Comparison of ENCODE assay signal across 1 cellular context in genomic region chr1:211580303-211580687, GRCh38.
TF ChIP-seq lines count a peak whose summit lies in the region.

No MANE protein-coding gene starts in this region.

TF ChIP-seq in H1, 55 proteins besides CTCF, POLR2A, EP300 and RAD21:
- TF ChIP-seq, protein P1, sequence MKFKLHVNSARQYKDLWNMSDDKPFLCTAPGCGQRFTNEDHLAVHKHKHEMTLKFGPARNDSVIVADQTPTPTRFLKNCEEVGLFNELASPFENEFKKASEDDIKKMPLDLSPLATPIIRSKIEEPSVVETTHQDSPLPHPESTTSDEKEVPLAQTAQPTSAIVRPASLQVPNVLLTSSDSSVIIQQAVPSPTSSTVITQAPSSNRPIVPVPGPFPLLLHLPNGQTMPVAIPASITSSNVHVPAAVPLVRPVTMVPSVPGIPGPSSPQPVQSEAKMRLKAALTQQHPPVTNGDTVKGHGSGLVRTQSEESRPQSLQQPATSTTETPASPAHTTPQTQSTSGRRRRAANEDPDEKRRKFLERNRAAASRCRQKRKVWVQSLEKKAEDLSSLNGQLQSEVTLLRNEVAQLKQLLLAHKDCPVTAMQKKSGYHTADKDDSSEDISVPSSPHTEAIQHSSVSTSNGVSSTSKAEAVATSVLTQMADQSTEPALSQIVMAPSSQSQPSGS (IDR thresholded peaks at IDR 0.05; ENCODE audit: low read length), result no peak
- no peak for TF ChIP-seq MAFK (IDR thresholded peaks at IDR 0.05; ENCODE audit: low read depth, low read length)
- no peak for TF ChIP-seq ASH2L (IDR thresholded peaks at IDR 0.05; ENCODE audit: low read length)
- TF ChIP-seq CHD2 (IDR thresholded peaks at IDR 0.05; ENCODE audit: low read length), result no peak
- TF ChIP-seq FOSL1 (IDR thresholded peaks at IDR 0.05; ENCODE audit: insufficient read depth, low read depth, low read length), result no peak
- no peak for TF ChIP-seq POLR2AphosphoS5 (IDR thresholded peaks at IDR 0.05; ENCODE audit: low read depth, low read length)
- TF ChIP-seq TAF7 (optimal IDR thresholded peaks at IDR 0.05; ENCODE audit: borderline replicate concordance, low read depth, low read length), result no peak
- TF ChIP-seq YY1 (IDR thresholded peaks at IDR 0.05; ENCODE audit: low read depth, low read length), result no peak
- no peak for TF ChIP-seq POU5F1 (IDR thresholded peaks at IDR 0.05; ENCODE audit: low read depth, low read length)
- no peak for TF ChIP-seq GABPA (IDR thresholded peaks at IDR 0.05; ENCODE audit: borderline replicate concordance, insufficient read depth, low read length)
- no peak for TF ChIP-seq HDAC6 (IDR thresholded peaks at IDR 0.05; ENCODE audit: low read depth, low read length)
- TF ChIP-seq SP2 (IDR thresholded peaks at IDR 0.05; ENCODE audit: low read length), result no peak
- TF ChIP-seq BRCA1 (IDR thresholded peaks at IDR 0.05; ENCODE audit: low read depth, low read length), result no peak
- TF ChIP-seq TAF1 (IDR thresholded peaks at IDR 0.05; ENCODE audit: low read depth, low read length), result no peak
- no peak for TF ChIP-seq KDM1A (IDR thresholded peaks at IDR 0.05; ENCODE audit: borderline replicate concordance, low read length)
